21 cellular contexts compared by ENCODE assay signal in the genomic region with DNA sequence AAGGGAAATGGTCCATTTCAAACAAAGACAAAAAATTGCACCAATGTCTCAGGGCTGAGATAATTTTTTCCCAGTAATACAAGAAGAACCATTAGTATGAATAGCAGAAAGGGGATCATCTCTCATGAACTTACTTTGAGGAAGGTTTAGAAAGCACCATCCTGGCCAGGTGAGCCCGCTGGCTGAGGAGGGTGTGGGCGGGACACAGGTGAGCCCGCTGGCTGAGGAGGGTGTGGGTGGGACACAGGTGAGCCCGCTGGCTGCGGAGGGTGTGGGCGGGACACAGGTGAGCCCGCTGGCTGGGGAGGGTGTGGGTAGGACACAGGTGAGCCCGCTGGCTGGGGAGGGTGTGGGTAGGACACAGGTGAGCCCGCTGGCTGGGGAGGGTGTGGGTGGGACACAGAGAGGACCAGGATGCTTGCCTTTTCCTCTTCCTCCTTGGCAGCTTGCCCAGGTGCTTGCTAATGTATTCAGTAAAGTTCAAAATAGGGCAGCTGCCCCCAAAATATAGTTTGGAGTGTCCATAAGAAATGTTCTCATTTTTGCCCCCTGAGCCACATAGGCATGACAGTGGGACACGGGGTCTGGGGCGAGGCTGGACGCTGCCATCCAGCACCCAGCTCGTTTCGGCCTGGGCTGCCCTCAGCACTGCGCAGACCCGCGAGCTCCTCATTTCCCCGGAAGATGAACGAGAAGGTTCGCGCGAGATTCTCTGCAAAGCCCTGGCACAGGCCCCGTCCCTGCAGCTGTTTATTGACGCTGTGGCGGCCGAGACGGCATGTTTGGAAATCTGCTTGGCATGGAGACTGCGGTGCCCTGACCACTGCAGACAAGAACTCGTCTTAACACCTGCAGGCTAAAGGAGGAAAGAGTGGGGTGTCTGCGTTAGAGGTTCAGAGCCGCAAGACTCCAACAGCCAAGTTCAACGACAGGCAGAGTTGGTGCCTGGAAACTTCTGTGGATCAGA.
DNase-seq lines count a peak whose midpoint lies in the region; ATAC-seq, FAIRE-seq and TF ChIP-seq lines count a peak whose summit lies in the region.
"Had no signal": no experiment of that assay in that cellular context is flagged by ENCODE, and none has a peak within 500 bp of the region (broad histone marks: within the 10 kb centered on the region; RNA-seq: fewer than 3 reads in every experiment).

No MANE protein-coding gene starts in this region.

- CTCF ChIA-PET in K562 (lab: Yijun Ruan, JAX; ENCODE audit: low intra/inter-chr PET ratio), result no interaction called here

- H3K27ac ChIP-seq in K562 (ENCODE audit: extremely low read depth, low read depth, low read length) (no peak overlapping the region), osteoblast (ENCODE audit: low read depth, low read length) (no peak overlapping the region)
- H3K27ac ChIP-seq: breast epithelium, parathyroid adenoma, skin epidermis, upper lobe of left lung, WERI-Rb-1 had no signal

- no peak for TF ChIP-seq EP300 in K562 (IDR thresholded peaks at IDR 0.05; ENCODE audit: low read length)

- DNase-seq in NCI-H2196 (lab: John Stamatoyannopoulos, UW; ENCODE audit: unreplicated experiment) (peak; percentile 5), NCI-H2196 treated with DMSO at 0.1 percent for 48 hours (lab: John Stamatoyannopoulos, UW; ENCODE audit: unreplicated experiment) (no peak), LHCN-M2 (ENCODE audit: low read depth) (peak; percentile 9), K562 (ENCODE audit: extremely low read depth in 1 of 4, low spot score in 3 of 4) (no peak), osteoblast (ENCODE audit: insufficient read length, low spot score, missing footprints) (peak; percentile 41), AML-193 (lab: John Stamatoyannopoulos, UW) (no peak), NAMALWA (ENCODE audit: low spot score) (no peak)
- DNase-seq: ACHN; activated naive CD8-positive, alpha-beta T cell treated with anti-CD3 and anti-CD28 coated beads for 36 hours; kidney; midbrain; NCI-H1048; NCI-H524 treated with DMSO at 0.1 percent for 48 hours; WERI-Rb-1 had no signal

- POLR2A ChIA-PET in K562 (lab: Yijun Ruan, JAX), result interaction anchor here (0.6 kb wide), 1 partner anchor 199 kb away, joined by 3 read pairs; no protein-coding TSS in a partner anchor

- no peak for TF ChIP-seq POLR2A in K562 (conservative IDR thresholded peaks at IDR 0.05)

- H3K27me3 ChIP-seq in K562 (ENCODE audit: control insufficient read depth in 2 of 2, insufficient read depth in 2 of 2, low read length in 2 of 2) (peaks cover 75 to 86% of the 10 kb centered on the region in 2 experiments), osteoblast (ENCODE audit: insufficient read depth, low read length) (peaks cover 21% of the 10 kb centered on the region)
- H3K27me3 ChIP-seq: upper lobe of left lung had no signal

- no peak overlapping the region for H2AFZ ChIP-seq in K562 (ENCODE audit: low read depth, low read length)
- H2AFZ ChIP-seq in osteoblast (ENCODE audit: low read length), result no peak overlapping the region
- H2AFZ ChIP-seq: parathyroid adenoma had no signal

- TF ChIP-seq CTCF in K562 (IDR thresholded peaks at IDR 0.05 in 2 of 3, conservative IDR thresholded peaks at IDR 0.05 in 1 of 3; ENCODE audit: insufficient read depth in 2 of 3, low read depth in 1 of 3, low read length in 3 of 3) (no peak), osteoblast (IDR thresholded peaks at IDR 0.05; ENCODE audit: extremely low read depth, low read depth, low read length) (no peak)

- no peak overlapping the region for H3K9ac ChIP-seq in K562 (ENCODE audit: insufficient read depth in 1 of 2, low read depth in 2 of 2, low read length in 2 of 2)
- H3K9ac ChIP-seq: parathyroid adenoma had no signal

- H3K36me3 ChIP-seq in K562 (ENCODE audit: control insufficient read depth, insufficient read depth, low read length), result no peaks in the 10 kb centered on the region
- H3K36me3 ChIP-seq in osteoblast (ENCODE audit: insufficient read depth, low read length), result no peaks in the 10 kb centered on the region
- H3K36me3 ChIP-seq: breast epithelium, upper lobe of left lung, WERI-Rb-1 had no signal

- 16% methylated on average over 32 of the region's 32 CpGs for WGBS in K562 (ENCODE audit: insufficient coverage, low coverage, missing lambda C conversion rate)

- H3K4me1 ChIP-seq in K562 (replicated peaks in 1 of 2; ENCODE audit: control insufficient read depth in 2 of 2, insufficient read depth in 2 of 2, low read length in 2 of 2) (peaks cover 0 to 3% of the 10 kb centered on the region in 2 experiments; a peak in 2 of 5 replicates), osteoblast (ENCODE audit: insufficient read depth, low read length) (no peaks in the 10 kb centered on the region)
- H3K4me1 ChIP-seq: breast epithelium, parathyroid adenoma, upper lobe of left lung had no signal

- H3K9me1 ChIP-seq in K562 (ENCODE audit: control insufficient read depth, insufficient read depth, low read length), result no peaks in the 10 kb centered on the region

- H4K20me1 ChIP-seq in K562 (replicated peaks; ENCODE audit: control insufficient read depth, insufficient read depth, low read length) (peaks cover 20% of the 10 kb centered on the region), osteoblast (ENCODE audit: insufficient read depth, low read length) (no peaks in the 10 kb centered on the region)

- H3K4me2 ChIP-seq in K562 (ENCODE audit: insufficient read depth, low read length), result no peak overlapping the region
- H3K4me2 ChIP-seq in osteoblast (ENCODE audit: insufficient read depth, low read length), result no peak overlapping the region

- H3K79me2 ChIP-seq in K562 (ENCODE audit: control insufficient read depth, insufficient read depth, low read length), result no peaks in the 10 kb centered on the region
- H3K79me2 ChIP-seq in osteoblast (ENCODE audit: insufficient read depth, low read length), result no peaks in the 10 kb centered on the region
- H3K79me2 ChIP-seq: parathyroid adenoma had no signal

- H3K4me3 ChIP-seq in K562, result no peak overlapping the region
- no peak overlapping the region for H3K4me3 ChIP-seq in osteoblast (ENCODE audit: insufficient read depth, low read length)
- H3K4me3 ChIP-seq: breast epithelium, skin epidermis, upper lobe of left lung had no signal

- FAIRE-seq in K562 (lab: Jason Lieb, UNC), result no peak
- FAIRE-seq: kidney had no signal

- intact Hi-C loops in K562 (cut with micrococcal nuclease), result no loop called here

- no peaks in the 10 kb centered on the region for H3K9me3 ChIP-seq in K562 (replicated peaks; ENCODE audit: control insufficient read depth, insufficient read depth, low read depth, low read length)
- H3K9me3 ChIP-seq in osteoblast (ENCODE audit: low read depth, low read length), result no peaks in the 10 kb centered on the region
- H3K9me3 ChIP-seq: breast epithelium, upper lobe of left lung had no signal

- ATAC-seq in K562 (no peak), HG03521 (IDR thresholded peaks at IDR 0.05; ENCODE audit: unreplicated experiment) (no peak)
- ATAC-seq: HCT116; stimulated activated memory B cell treated with anti-CD40 and anti-IgM and Interleukin-4, amounts not matched to agents 10 μg/mL and 1 μg/mL and 100 μg/mL, for 72 hours had no signal

- BruUV-seq in K562 (replicated peaks; lab: Mats Ljungman, UMichigan), result no TSS peak

- no peak for TF ChIP-seq RAD21 in K562 (CRISPR knock-in tag; conservative IDR thresholded peaks at IDR 0.05 in 1 of 2, IDR thresholded peaks at IDR 0.05 in 1 of 2)

- in situ Hi-C loops in K562 (cut with MboI), result no loop called here

TF ChIP-seq in K562, 482 proteins besides CTCF, POLR2A, EP300 and RAD21:
- TF ChIP-seq NFIC (IDR thresholded peaks at IDR 0.05), result peak; percentile 23; the same call in 1 of the 2 replicates
- TF ChIP-seq, protein P1, sequence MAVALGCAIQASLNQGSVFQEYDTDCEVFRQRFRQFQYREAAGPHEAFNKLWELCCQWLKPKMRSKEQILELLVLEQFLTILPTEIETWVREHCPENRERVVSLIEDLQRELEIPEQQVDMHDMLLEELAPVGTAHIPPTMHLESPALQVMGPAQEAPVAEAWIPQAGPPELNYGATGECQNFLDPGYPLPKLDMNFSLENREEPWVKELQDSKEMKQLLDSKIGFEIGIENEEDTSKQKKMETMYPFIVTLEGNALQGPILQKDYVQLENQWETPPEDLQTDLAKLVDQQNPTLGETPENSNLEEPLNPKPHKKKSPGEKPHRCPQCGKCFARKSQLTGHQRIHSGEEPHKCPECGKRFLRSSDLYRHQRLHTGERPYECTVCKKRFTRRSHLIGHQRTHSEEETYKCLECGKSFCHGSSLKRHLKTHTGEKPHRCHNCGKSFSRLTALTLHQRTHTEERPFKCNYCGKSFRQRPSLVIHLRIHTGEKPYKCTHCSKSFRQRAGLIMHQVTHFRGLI (CRISPR knock-in tag; IDR thresholded peaks at IDR 0.05), result no peak

Comparison
In these comparisons a context has a peak if more than half of its experiments do, and no peak if none do; other contexts are left out.
1. DNase-seq: peak in NCI-H2196 (single experiment), LHCN-M2 (single experiment) and osteoblast (single experiment); none in NCI-H2196 treated with DMSO at 0.1 percent for 48 hours (single experiment), K562 (0 of 4), AML-193 (0 of 2) and NAMALWA (single experiment).